26 cellular contexts compared by ENCODE assay signal in the genomic region with DNA sequence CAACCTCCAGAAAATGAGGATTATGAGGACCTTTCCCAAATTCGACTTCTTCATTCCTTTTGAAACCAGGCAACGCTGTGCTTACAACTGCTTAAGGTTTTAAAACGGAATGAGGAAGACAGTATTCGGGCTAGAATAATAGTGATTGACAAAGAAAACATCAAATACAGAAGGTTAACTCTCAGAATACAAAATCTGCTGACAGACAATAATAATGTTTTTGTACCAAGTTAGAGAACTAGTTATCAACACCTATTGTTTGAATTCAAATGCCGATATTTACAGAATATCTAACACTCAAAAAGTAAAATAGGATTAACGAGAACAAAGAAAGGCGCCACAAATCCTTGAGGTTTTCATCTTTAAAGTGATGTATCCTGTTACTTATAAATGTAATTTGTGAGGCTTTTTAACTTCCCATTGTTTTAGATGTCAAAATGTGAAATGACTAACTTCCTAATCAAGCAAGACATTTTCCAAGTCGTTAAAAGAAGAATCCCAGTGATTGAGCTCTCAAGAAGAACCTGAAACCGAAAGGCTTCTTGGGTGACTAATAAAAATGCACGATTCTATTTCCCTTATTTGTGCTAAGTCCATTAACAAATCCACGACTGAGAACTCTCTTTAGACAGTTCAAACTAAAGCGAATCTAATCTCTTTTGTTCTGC.
DNase-seq lines count a peak whose midpoint lies in the region; ATAC-seq and TF ChIP-seq lines count a peak whose summit lies in the region.
"Had no signal": no experiment of that assay in that cellular context is flagged by ENCODE, and none has a peak within 500 bp of the region (broad histone marks: within the 10 kb centered on the region; RNA-seq: fewer than 3 reads in every experiment).

No MANE protein-coding gene starts in this region.

- no peak for TF ChIP-seq POLR2A in lower leg skin (IDR thresholded peaks at IDR 0.05)

- H2AFZ ChIP-seq in GM23338 = no peak overlapping the region

- H3K79me2 ChIP-seq in GM23338 (replicated peaks; ENCODE audit: insufficient read depth) = no peaks in the 10 kb centered on the region

- no peak for DNase-seq in GM23338 (ENCODE audit: low spot score)
- DNase-seq in SK-N-MC (ENCODE audit: low read depth, low spot score) = peak; percentile 2
- peak; percentile 16 for DNase-seq in epithelial cell of esophagus (ENCODE audit: low read depth)
- peak; percentile 17 for DNase-seq in renal cortical epithelial cell (ENCODE audit: low read depth)
- DNase-seq in lower leg skin (ENCODE audit: low spot score in 2 of 2) = no peak
- DNase-seq in activated CD4-positive, alpha-beta T cell treated with anti-CD3 and anti-CD28 coated beads for 48 hours = no peak
- no peak for DNase-seq in amniotic stem cell (lab: John Stamatoyannopoulos, UW)
- DNase-seq in omental fat pad (ENCODE audit: low spot score) = no peak
- DNase-seq: activated B cell treated with CpG ODN at 0.5 μM for 24 hours; activated CD8-positive, alpha-beta T cell treated with anti-CD3 and anti-CD28 coated beads, Interleukin-2, amount 10 ng/mL, durations not matched to agents 7 days and 5 days; activated naive CD4-positive, alpha-beta T cell; activated T-cell treated with anti-CD3 and anti-CD28 coated beads, Interleukin-2, amount 50 U/mL, for 24 hours; amygdala; CD8-positive, alpha-beta memory T cell; effector memory CD4-positive, alpha-beta T cell; immature natural killer cell; MV-4-11; NCI-H1694; NCI-H2227 treated with DMSO at 0.1 percent for 48 hours; NCI-H82; pancreas; small intestine; stimulated activated CD4-positive, alpha-beta T cell treated with anti-CD3 and anti-CD28 coated beads, Interleukin-2, amount 100 ng/mL, for 48 hours; stimulated activated naive CD8-positive, alpha-beta T cell treated with anti-CD3 and anti-CD28 coated beads, Interleukin-15, Interleukin-2, amounts not matched to agents 100 U/mL and 50 U/mL, for 24 hours had no signal

- intact Hi-C loops in lower leg skin (cut with DNase I; ENCODE audit: low total_unique reads) = no loop called here

- no peak for TF ChIP-seq CTCF in GM23338 (conservative IDR thresholded peaks at IDR 0.05; ENCODE audit: low read depth in 2 of 2)
- TF ChIP-seq CTCF in epithelial cell of esophagus (IDR thresholded peaks at IDR 0.05; ENCODE audit: insufficient read depth, low read depth, low read length, missing control alignments) = no peak
- no peak for TF ChIP-seq CTCF in lower leg skin (IDR thresholded peaks at IDR 0.05)
- TF ChIP-seq CTCF in omental fat pad (IDR thresholded peaks at IDR 0.05) = no peak

- H3K9ac ChIP-seq in SK-N-MC (ENCODE audit: insufficient read length) = no peak overlapping the region

- no peaks in the 10 kb centered on the region for H3K9me3 ChIP-seq in SK-N-MC (ENCODE audit: low read depth, low read length)
- H3K9me3 ChIP-seq: pancreas had no signal

- peaks cover 14% of the 10 kb centered on the region for H3K4me1 Mint-ChIP-seq in GM23338
- H3K4me1 Mint-ChIP-seq: activated B cell treated with CpG ODN at 0.5 μM for 24 hours; CD8-positive, alpha-beta memory T cell; immature natural killer cell had no signal

- H3K4me2 ChIP-seq in GM23338 = no peak overlapping the region

- H3K36me3 ChIP-seq in GM23338 (ENCODE audit: insufficient read depth) = no peaks in the 10 kb centered on the region
- H3K36me3 ChIP-seq in SK-N-MC (ENCODE audit: insufficient read depth, low read length) = no peaks in the 10 kb centered on the region

- no peaks in the 10 kb centered on the region for H3K9me3 Mint-ChIP-seq in GM23338
- H3K9me3 Mint-ChIP-seq: activated B cell treated with CpG ODN at 0.5 μM for 24 hours; activated T-cell treated with anti-CD3 and anti-CD28 coated beads, Interleukin-2, amount 50 U/mL, for 24 hours; CD8-positive, alpha-beta memory T cell; type B pancreatic cell had no signal

- peak overlapping the region; percentile 26; the same call in 1 of the 2 replicates for H3K27ac Mint-ChIP-seq in GM23338
- H3K27ac Mint-ChIP-seq: activated B cell treated with CpG ODN at 0.5 μM for 24 hours; activated CD8-positive, alpha-beta T cell treated with anti-CD3 and anti-CD28 coated beads, Interleukin-2, amount 10 ng/mL, durations not matched to agents 7 days and 5 days; activated T-cell treated with anti-CD3 and anti-CD28 coated beads, Interleukin-2, amount 50 U/mL, for 24 hours; CD8-positive, alpha-beta memory T cell; immature natural killer cell; type B pancreatic cell had no signal

- H3K27me3 Mint-ChIP-seq in GM23338 (ENCODE audit: insufficient read depth, low read depth, poor library complexity) = no peaks in the 10 kb centered on the region
- H3K27me3 Mint-ChIP-seq: activated B cell treated with CpG ODN at 0.5 μM for 24 hours had no signal

- H3K9me2 ChIP-seq in GM23338 (ENCODE audit: insufficient read depth) = no peaks in the 10 kb centered on the region

- H3F3A ChIP-seq in GM23338 (replicated peaks; ENCODE audit: low read depth) = no peaks in the 10 kb centered on the region

- ATAC-seq in GM23338 (no peak), omental fat pad (ENCODE audit: low FRiP score) (no peak)
- ATAC-seq: activated CD8-positive, alpha-beta T cell treated with anti-CD3 and anti-CD28 coated beads, Interleukin-2, amount 10 ng/mL, durations not matched to agents 7 days and 5 days; Panc1; stimulated activated naive CD8-positive, alpha-beta T cell treated with anti-CD3 and anti-CD28 coated beads, Interleukin-15, Interleukin-2, amounts not matched to agents 100 U/mL and 50 U/mL, for 24 hours had no signal

- H3K4me3 ChIP-seq in GM23338 (no peak overlapping the region), SK-N-MC (no peak overlapping the region), epithelial cell of esophagus (ENCODE audit: low read length) (no peak overlapping the region), lower leg skin (ENCODE audit: low read depth, poor library complexity, severe bottlenecking) (no peak overlapping the region)
- H3K4me3 ChIP-seq: pancreas had no signal

- no peaks in the 10 kb centered on the region for H3K27me3 ChIP-seq in GM23338 (ENCODE audit: insufficient read depth)
- H3K27me3 ChIP-seq: pancreas had no signal

- no peak overlapping the region for H3K4me3 Mint-ChIP-seq in GM23338
- H3K4me3 Mint-ChIP-seq: activated B cell treated with CpG ODN at 0.5 μM for 24 hours; activated CD8-positive, alpha-beta T cell treated with anti-CD3 and anti-CD28 coated beads, Interleukin-2, amount 10 ng/mL, durations not matched to agents 7 days and 5 days; activated T-cell treated with anti-CD3 and anti-CD28 coated beads, Interleukin-2, amount 50 U/mL, for 24 hours; CD8-positive, alpha-beta memory T cell; immature natural killer cell; type B pancreatic cell had no signal

- no peaks in the 10 kb centered on the region for H3K36me3 Mint-ChIP-seq in GM23338 (ENCODE audit: low read depth)
- H3K36me3 Mint-ChIP-seq: CD8-positive, alpha-beta memory T cell; immature natural killer cell; type B pancreatic cell had no signal

- H4K20me1 ChIP-seq in GM23338 (replicated peaks; ENCODE audit: insufficient read depth) = no peaks in the 10 kb centered on the region

- peaks cover 4% of the 10 kb centered on the region for H3K4me1 ChIP-seq in GM23338 (ENCODE audit: insufficient read depth)

- H3K27ac ChIP-seq in GM23338 (ENCODE audit: low read depth) = no peak overlapping the region
- no peak overlapping the region for H3K27ac ChIP-seq in SK-N-MC

- 69 to 79% methylated on average over 12 of the region's 12 CpGs for WGBS in lower leg skin, 2 donors

TF ChIP-seq in GM23338, 12 proteins besides CTCF, POLR2A, EP300 and RAD21 (continues in another document):
- TF ChIP-seq JUNB (IDR thresholded peaks at IDR 0.05; ENCODE audit: unreplicated experiment) (no peak), ZNF331 (CRISPR knock-in tag; IDR thresholded peaks at IDR 0.05; ENCODE audit: low read depth) (no peak)

Comparison
In these comparisons a context has a peak if more than half of its experiments do, and no peak if none do; other contexts are left out.
1. DNase-seq: peak in SK-N-MC (single experiment), epithelial cell of esophagus (single experiment) and renal cortical epithelial cell (single experiment); none in GM23338 (single experiment), lower leg skin (0 of 2), activated CD4-positive, alpha-beta T cell treated with anti-CD3 and anti-CD28 coated beads for 48 hours (single experiment), amniotic stem cell (single experiment) and omental fat pad (single experiment).